In genomic region chr10:102599565-102600327, GRCh38 we compare ENCODE assay signal across 11 cellular contexts. TPM values are rescaled to one million over a fixed set of nuclear protein-coding genes. Genes with fewer than 3 reads are reported as not detected.
A peak's percentile ranks its signal among the peaks of the same experiment; 100 is the strongest.
DNase-seq lines count a peak whose midpoint lies in the region; ATAC-seq, FAIRE-seq and TF ChIP-seq lines count a peak whose summit lies in the region.
"Had no signal": no experiment of that assay in that cellular context is flagged by ENCODE, and none has a peak within 500 bp of the region (broad histone marks: within the 10 kb centered on the region; RNA-seq: fewer than 3 reads in every experiment).

No MANE protein-coding gene starts in this region.

- no peaks in the 10 kb centered on the region for H3K9me3 ChIP-seq in trophoblast cell (ENCODE audit: insufficient read depth, low read depth, low read length)

- WGBS in trophoblast cell (ENCODE audit: extremely low coverage, insufficient coverage, insufficient read length) = no CpG with 5 or more reads among the region's 7 CpGs

- peak overlapping the region; percentile 11 for H3K27ac ChIP-seq in trophoblast cell (ENCODE audit: low read depth, low read length)

- peaks cover 15 to 23% of the 10 kb centered on the region in 2 experiments for H3K4me1 ChIP-seq in trophoblast cell (ENCODE audit: control insufficient read depth in 1 of 2, insufficient read depth in 2 of 2, low read length in 2 of 2)

- intact Hi-C loops in Right ventricle myocardium superior (cut with DNase I) = no loop called here

- DNase-seq in DMS53 (lab: John Stamatoyannopoulos, UW) (peak; percentile 85), UCSD-AML1 (lab: John Stamatoyannopoulos, UW; ENCODE audit: unreplicated experiment) (peak; percentile 93), Right ventricle myocardium superior (peak; percentile 67), trophoblast cell (no peak), A172 (ENCODE audit: low spot score) (no peak), GM12892 (ENCODE audit: insufficient read length) (no peak), urothelium cell line (ENCODE audit: low spot score) (no peak)
- DNase-seq: activated CD4-positive, alpha-beta memory T cell treated with anti-CD3 and anti-CD28 coated beads for 36 hours; NCI-H2029 treated with DMSO at 0.1 percent for 48 hours had no signal

- peaks cover 46 to 48% of the 10 kb centered on the region in 2 experiments for H3K36me3 ChIP-seq in trophoblast cell (ENCODE audit: control insufficient read depth in 1 of 2, insufficient read depth in 2 of 2, low read length in 2 of 2)

- H3K4me2 ChIP-seq in trophoblast cell (ENCODE audit: low read length) = no peak overlapping the region

- H2AK5ac ChIP-seq in trophoblast cell (ENCODE audit: low read length) = peak overlapping the region; percentile 70

- peak overlapping the region; percentile 25 for H3K18ac ChIP-seq in trophoblast cell (ENCODE audit: low read length)

- H3K9ac ChIP-seq in trophoblast cell (ENCODE audit: low read length) = no peak overlapping the region

- peak overlapping the region; percentile 60 for H2BK12ac ChIP-seq in trophoblast cell (ENCODE audit: low read length)

- H3K4ac ChIP-seq in trophoblast cell (ENCODE audit: low read depth, low read length) = no peak overlapping the region

- no peak overlapping the region for H3K4me3 ChIP-seq in trophoblast cell (ENCODE audit: low read depth, low read length)

- H3K27me3 ChIP-seq in trophoblast cell (ENCODE audit: insufficient read depth, low read length) = no peaks in the 10 kb centered on the region

- H4K12ac ChIP-seq in trophoblast cell (ENCODE audit: low read depth, low read length) = no peak overlapping the region

- ATAC-seq in Right ventricle myocardium superior (ENCODE audit: poor library complexity) (peak; percentile 8), GM18909 (IDR thresholded peaks at IDR 0.05; ENCODE audit: poor library complexity, unreplicated experiment) (no peak)

- no peak for FAIRE-seq in GM12892 (lab: Jason Lieb, UNC)
- FAIRE-seq in urothelium cell line (lab: Jason Lieb, UNC) = no peak
- FAIRE-seq: keratinocyte had no signal

- H3K79me2 ChIP-seq in trophoblast cell (ENCODE audit: control insufficient read depth, insufficient read depth, low read length, poor library complexity) = no peaks in the 10 kb centered on the region

- H3K79me1 ChIP-seq in trophoblast cell (ENCODE audit: low read length) = peaks cover 9% of the 10 kb centered on the region

- H2AFZ ChIP-seq in trophoblast cell (ENCODE audit: insufficient read depth, low read length, poor library complexity) = no peak overlapping the region

- peak overlapping the region; percentile 15 for H4K8ac ChIP-seq in trophoblast cell (ENCODE audit: low read depth, low read length)

- H2BK5ac ChIP-seq in trophoblast cell (ENCODE audit: low read depth, low read length, poor library complexity) = peak overlapping the region; percentile 32

- H3K23ac ChIP-seq in trophoblast cell (ENCODE audit: low read length) = no peak overlapping the region

- peak overlapping the region; percentile 2 for H2BK120ac ChIP-seq in trophoblast cell (ENCODE audit: insufficient read depth, low read length, poor library complexity)

- no peak for TF ChIP-seq POLR2A in GM12892 (IDR thresholded peaks at IDR 0.05; ENCODE audit: low read depth, low read length)

- H4K91ac ChIP-seq in trophoblast cell (ENCODE audit: low read depth, low read length) = peak overlapping the region; percentile 38

- peak overlapping the region; percentile 3 for H3K14ac ChIP-seq in trophoblast cell (ENCODE audit: low read length)

RNA-seq across cellular contexts. Expression of gene TRIM8, which starts 44.5 kb away (rescaled TPM):
- 103 TPM for total RNA-seq in Right ventricle myocardium superior
- 36.7 and 37.2 TPM in 2 replicates for polyA plus RNA-seq in trophoblast cell (2013)
- 66.8 and 68.3 TPM in 2 replicates for total RNA-seq in A172 (2014; rRNA removed; shearing (Covaris generic))
- polyA plus RNA-seq in GM12892 (2012; ENCODE audit: missing spikeins) = 25.0 TPM

Comparison
In these comparisons a context has a peak if more than half of its experiments do, and no peak if none do; other contexts are left out.
1. DNase-seq: peak in DMS53 (single experiment), UCSD-AML1 (single experiment) and Right ventricle myocardium superior (single experiment); none in trophoblast cell (0 of 2), A172 (single experiment), GM12892 (single experiment) and urothelium cell line (single experiment).